1 cellular context compared by ENCODE assay signal in genomic region chr15:41894251-41894790, GRCh38.
TF ChIP-seq lines count a peak whose summit lies in the region.

No MANE protein-coding gene starts in this region.

TF ChIP-seq in HCT116, 20 proteins besides CTCF, POLR2A, EP300 and RAD21:
- no peak for TF ChIP-seq EZH2phosphoT487 (IDR thresholded peaks at IDR 0.05; ENCODE audit: borderline replicate concordance)
- no peak for TF ChIP-seq ELF1 (IDR thresholded peaks at IDR 0.05; ENCODE audit: borderline replicate concordance, low read depth)
- TF ChIP-seq MAX (IDR thresholded peaks at IDR 0.05) = no peak
- TF ChIP-seq YY1 (IDR thresholded peaks at IDR 0.05; ENCODE audit: extremely low read depth, insufficient replicate concordance, low read depth, low read length) = no peak
- TF ChIP-seq POLR2AphosphoS5 (IDR thresholded peaks at IDR 0.05; ENCODE audit: low read depth, low read length) = no peak
- TF ChIP-seq CEBPB (IDR thresholded peaks at IDR 0.05; ENCODE audit: low read depth) = no peak
- TF ChIP-seq CBX3 (IDR thresholded peaks at IDR 0.05; ENCODE audit: low read depth) = no peak
- TF ChIP-seq ZFX (IDR thresholded peaks at IDR 0.05) = no peak
- no peak for TF ChIP-seq SRF (IDR thresholded peaks at IDR 0.05; ENCODE audit: low read depth)
- no peak for TF ChIP-seq JUND (IDR thresholded peaks at IDR 0.05)
- TF ChIP-seq ZBTB33 (IDR thresholded peaks at IDR 0.05; ENCODE audit: extremely low read depth, insufficient replicate concordance, low read length) = no peak
- TF ChIP-seq SP1 (IDR thresholded peaks at IDR 0.05; ENCODE audit: low read depth) = no peak
- TF ChIP-seq EGR1 (IDR thresholded peaks at IDR 0.05; ENCODE audit: low read depth) = no peak
- no peak for TF ChIP-seq FOSL1 (IDR thresholded peaks at IDR 0.05; ENCODE audit: low read depth)
- TF ChIP-seq TCF7L2 (IDR thresholded peaks at IDR 0.05; ENCODE audit: borderline replicate concordance, extremely low read depth, insufficient read depth, insufficient read length) = no peak
- TF ChIP-seq ZNF274 (IDR thresholded peaks at IDR 0.05; ENCODE audit: low read depth, low read length) = no peak
- no peak for TF ChIP-seq EZH2 (IDR thresholded peaks at IDR 0.05)
